ENCODE assay signal across 4 cellular contexts in genomic region chr11:48342505-48342904, GRCh38. TPM values are rescaled to one million over a fixed set of nuclear protein-coding genes. Genes with fewer than 3 reads are reported as not detected.
"Had no signal": no experiment of that assay in that cellular context is flagged by ENCODE, and none has a peak within 500 bp of the region (broad histone marks: within the 10 kb centered on the region; RNA-seq: fewer than 3 reads in every experiment).

No MANE protein-coding gene starts in this region.

RNA-seq across cellular contexts. Expression of gene OR4C3, which starts 17.8 kb away (rescaled TPM):
- total RNA-seq: HT-29, HT1080, IMR-90 had no signal
- polyA plus RNA-seq: IgD-negative memory B cell, IMR-90 had no signal

RNA-seq across cellular contexts. Expression of gene OR4C5, which starts 23.8 kb away (rescaled TPM):
- total RNA-seq: HT-29, HT1080, IMR-90 had no signal
- polyA plus RNA-seq: IgD-negative memory B cell, IMR-90 had no signal

RNA-seq across cellular contexts. Expression of gene OR4S1, which starts 36.5 kb away (rescaled TPM):
- total RNA-seq: HT-29, HT1080, IMR-90 had no signal
- polyA plus RNA-seq: IgD-negative memory B cell, IMR-90 had no signal
